Comparison of ENCODE assay signal across 20 cellular contexts in genomic region chr11:73968356-73968966, GRCh38. TPM values are rescaled to one million over a fixed set of nuclear protein-coding genes. Genes with fewer than 3 reads are reported as not detected.
DNase-seq lines count a peak whose midpoint lies in the region; ATAC-seq and TF ChIP-seq lines count a peak whose summit lies in the region.
"Had no signal": no experiment of that assay in that cellular context is flagged by ENCODE, and none has a peak within 500 bp of the region (broad histone marks: within the 10 kb centered on the region; RNA-seq: fewer than 3 reads in every experiment).

No MANE protein-coding gene starts in this region.

- no TSS peak for BruUV-seq in MCF 10A (replicated peaks; lab: Mats Ljungman, UMichigan)

- intact Hi-C loops in CD8-positive, alpha-beta T cell (cut with DNase I, micrococcal nuclease), result no loop called here
- intact Hi-C loops in MCF 10A (cut with micrococcal nuclease), result no loop called here

- no peak for ATAC-seq in CD8-positive, alpha-beta T cell
- peak in 1 of 2 donors; percentile 4 for ATAC-seq in naive thymus-derived CD8-positive, alpha-beta T cell
- ATAC-seq: activated CD4-positive, CD25-positive, alpha-beta regulatory T cell treated with anti-CD3 and anti-CD28 coated beads, Interleukin-2, amount 50 U/mL, for 24 hours; sciatic nerve had no signal

- H3K27ac ChIP-seq in CD8-positive, alpha-beta T cell (ENCODE audit: low read depth, low read length), result peak overlapping the region; percentile 59
- H3K27ac ChIP-seq: esophagus muscularis mucosa, Peyer's patch, transverse colon had no signal

- no peak overlapping the region for H3K4me3 Mint-ChIP-seq in T-helper 1 cell treated with Interleukin-12 subunit alpha and Interleukin-12 subunit beta and Interleukin-4 antibody, amounts not matched to agents 30 μg/mL and 1 μg/mL, for 36 hours
- H3K4me3 Mint-ChIP-seq in CD8-positive, alpha-beta T cell, result peak overlapping the region; percentile 46
- peak overlapping the region; percentile 13 for H3K4me3 Mint-ChIP-seq in activated naive CD8-positive, alpha-beta T cell
- H3K4me3 Mint-ChIP-seq in naive thymus-derived CD8-positive, alpha-beta T cell, result peak overlapping the region in 8 of 10 donors; percentile 30 to 85 (median 66)
- H3K4me3 Mint-ChIP-seq in MCF 10A (ENCODE audit: unreplicated experiment), result no peak overlapping the region
- H3K4me3 Mint-ChIP-seq: mesothelial cell of epicardium had no signal

- H3K36me3 ChIP-seq in CD8-positive, alpha-beta T cell (ENCODE audit: insufficient read depth, low read length), result no peaks in the 10 kb centered on the region
- H3K36me3 ChIP-seq: esophagus muscularis mucosa, Peyer's patch, transverse colon had no signal

- peaks cover 55% of the 10 kb centered on the region for H3K4me1 Mint-ChIP-seq in T-helper 1 cell treated with Interleukin-12 subunit alpha and Interleukin-12 subunit beta and Interleukin-4 antibody, amounts not matched to agents 30 μg/mL and 1 μg/mL, for 36 hours (ENCODE audit: low read depth)
- peaks cover 74% of the 10 kb centered on the region for H3K4me1 Mint-ChIP-seq in CD8-positive, alpha-beta T cell (ENCODE audit: low read depth)
- peaks cover 81% of the 10 kb centered on the region for H3K4me1 Mint-ChIP-seq in activated naive CD8-positive, alpha-beta T cell (ENCODE audit: low read depth)
- peaks cover 41 to 85% (median 76%) of the 10 kb centered on the region in 4 donors for H3K4me1 Mint-ChIP-seq in naive thymus-derived CD8-positive, alpha-beta T cell
- peaks cover 10% of the 10 kb centered on the region for H3K4me1 Mint-ChIP-seq in MCF 10A (ENCODE audit: insufficient read depth, unreplicated experiment)

- H3K9me3 ChIP-seq in CD8-positive, alpha-beta T cell (ENCODE audit: low read length), result no peaks in the 10 kb centered on the region
- H3K9me3 ChIP-seq: esophagus muscularis mucosa, Peyer's patch, transverse colon had no signal

- no peaks in the 10 kb centered on the region for H3K27me3 ChIP-seq in CD8-positive, alpha-beta T cell (ENCODE audit: insufficient read depth, low read length)
- H3K27me3 ChIP-seq: Peyer's patch, transverse colon had no signal

- H3K4me1 ChIP-seq in CD8-positive, alpha-beta T cell (ENCODE audit: insufficient read depth, low read length), result peaks cover 81% of the 10 kb centered on the region

- CTCF ChIA-PET in CD8-positive, alpha-beta T cell (lab: Charles Lee), result interaction anchor here (1.4 to 3.8 kb wide), 3 partner anchors 11 to 65 kb away, joined by 5 to 23 read pairs (median 19); no protein-coding TSS in a partner anchor
- CTCF ChIA-PET in MCF 10A (lab: Yijun Ruan, JAX), result no interaction called here

- peaks cover 8% of the 10 kb centered on the region for H3K36me3 Mint-ChIP-seq in T-helper 1 cell treated with Interleukin-12 subunit alpha and Interleukin-12 subunit beta and Interleukin-4 antibody, amounts not matched to agents 30 μg/mL and 1 μg/mL, for 36 hours (ENCODE audit: low read depth)
- peaks cover 1% of the 10 kb centered on the region for H3K36me3 Mint-ChIP-seq in CD8-positive, alpha-beta T cell
- H3K36me3 Mint-ChIP-seq in activated naive CD8-positive, alpha-beta T cell, result no peaks in the 10 kb centered on the region
- H3K36me3 Mint-ChIP-seq in naive thymus-derived CD8-positive, alpha-beta T cell, result no peaks in the 10 kb centered on the region
- H3K36me3 Mint-ChIP-seq in MCF 10A (ENCODE audit: insufficient read depth, unreplicated experiment), result no peaks in the 10 kb centered on the region
- H3K36me3 Mint-ChIP-seq: mesothelial cell of epicardium had no signal

- H3K27ac Mint-ChIP-seq in T-helper 1 cell treated with Interleukin-12 subunit alpha and Interleukin-12 subunit beta and Interleukin-4 antibody, amounts not matched to agents 30 μg/mL and 1 μg/mL, for 36 hours, result peak overlapping the region; percentile 72
- H3K27ac Mint-ChIP-seq in CD8-positive, alpha-beta T cell, result peak overlapping the region; percentile 99
- H3K27ac Mint-ChIP-seq in activated naive CD8-positive, alpha-beta T cell, result peak overlapping the region; percentile 87
- peak overlapping the region; percentile 94 to 100 (median 98) for H3K27ac Mint-ChIP-seq in naive thymus-derived CD8-positive, alpha-beta T cell
- no peak overlapping the region for H3K27ac Mint-ChIP-seq in MCF 10A (ENCODE audit: low read depth, unreplicated experiment)
- H3K27ac Mint-ChIP-seq: mesothelial cell of epicardium had no signal

- DNase-seq in T-helper 1 cell (no peak), NCI-H2171 treated with DMSO at 0.1 percent for 48 hours (lab: John Stamatoyannopoulos, UW) (no peak), MCF 10A (ENCODE audit: unreplicated experiment) (no peak), NCI-H2227 treated with DMSO at 0.1 percent for 48 hours (lab: John Stamatoyannopoulos, UW) (no peak)
- DNase-seq in CD8-positive, alpha-beta T cell, result no peak
- DNase-seq in naive thymus-derived CD8-positive, alpha-beta T cell, result no peak
- DNase-seq: head of caudate nucleus; kidney; NCI-H187; Peyer's patch; stimulated activated CD4-positive, alpha-beta T cell treated with anti-CD3 and anti-CD28 coated beads, Interleukin-4, amount 100 ng/mL, for 1 hour; transverse colon had no signal

- H3K9me3 Mint-ChIP-seq in T-helper 1 cell treated with Interleukin-12 subunit alpha and Interleukin-12 subunit beta and Interleukin-4 antibody, amounts not matched to agents 30 μg/mL and 1 μg/mL, for 36 hours, result no peaks in the 10 kb centered on the region
- no peaks in the 10 kb centered on the region for H3K9me3 Mint-ChIP-seq in CD8-positive, alpha-beta T cell
- H3K9me3 Mint-ChIP-seq in activated naive CD8-positive, alpha-beta T cell (ENCODE audit: low read depth), result no peaks in the 10 kb centered on the region
- H3K9me3 Mint-ChIP-seq in naive thymus-derived CD8-positive, alpha-beta T cell, result no peaks in the 10 kb centered on the region
- H3K9me3 Mint-ChIP-seq in MCF 10A (ENCODE audit: unreplicated experiment), result no peaks in the 10 kb centered on the region
- H3K9me3 Mint-ChIP-seq: mesothelial cell of epicardium had no signal

- TF ChIP-seq CTCF in CD8-positive, alpha-beta T cell (IDR thresholded peaks at IDR 0.05), result no peak
- TF ChIP-seq CTCF in MCF 10A (IDR thresholded peaks at IDR 0.05; ENCODE audit: unreplicated experiment), result no peak

- H3K4me3 ChIP-seq in CD8-positive, alpha-beta T cell (ENCODE audit: low read depth, low read length), result no peak overlapping the region
- H3K4me3 ChIP-seq: esophagus muscularis mucosa, Peyer's patch, transverse colon had no signal

- H3K27me3 Mint-ChIP-seq in T-helper 1 cell treated with Interleukin-12 subunit alpha and Interleukin-12 subunit beta and Interleukin-4 antibody, amounts not matched to agents 30 μg/mL and 1 μg/mL, for 36 hours (ENCODE audit: low read depth), result no peaks in the 10 kb centered on the region
- H3K27me3 Mint-ChIP-seq in CD8-positive, alpha-beta T cell (ENCODE audit: low read depth), result no peaks in the 10 kb centered on the region
- no peaks in the 10 kb centered on the region for H3K27me3 Mint-ChIP-seq in activated naive CD8-positive, alpha-beta T cell
- no peaks in the 10 kb centered on the region for H3K27me3 Mint-ChIP-seq in naive thymus-derived CD8-positive, alpha-beta T cell
- H3K27me3 Mint-ChIP-seq in MCF 10A (ENCODE audit: insufficient read depth, unreplicated experiment), result peaks cover 8% of the 10 kb centered on the region

- POLR2A ChIA-PET in CD8-positive, alpha-beta T cell (lab: Charles Lee), result interaction anchor here (0.9 to 22.1 kb wide), 7 partner anchors 10 to 64 kb away, joined by 3 to 428 read pairs (median 7); partner anchors contain the start of genes UCP2 and UCP3
- POLR2A ChIA-PET in naive thymus-derived CD8-positive, alpha-beta T cell (lab: Charles Lee), result interaction anchor here (1.1 to 24.6 kb wide), 6 partner anchors 11 to 67 kb away, joined by 3 to 1033 read pairs (median 266); partner anchors contain the start of genes UCP2 and UCP3
- POLR2A ChIA-PET in MCF 10A (lab: Yijun Ruan, JAX), result no interaction called here

RNA-seq across cellular contexts. Expression of gene UCP2, which starts 14.2 kb away (rescaled TPM):
- 100 to 1,000 TPM; 151 to 156 TPM for total RNA-seq in CD8-positive, alpha-beta T cell
- total RNA-seq in naive thymus-derived CD8-positive, alpha-beta T cell, result 100 to 1,000 TPM; 388 to 396 TPM
- 1,000 to 10,000 TPM in 2 of 3 donors, 100 to 1,000 TPM in 1; 998 to 1,325 (median 1,191) TPM for polyA plus RNA-seq in naive thymus-derived CD8-positive, alpha-beta T cell
- not detected in 2 replicates for total RNA-seq in MCF 10A (2022)

RNA-seq across cellular contexts. Expression of gene DNAJB13, which starts 17.6 kb away (rescaled TPM):
- not detected for total RNA-seq in CD8-positive, alpha-beta T cell
- under 1 TPM; 0.22 to 0.60 TPM for total RNA-seq in naive thymus-derived CD8-positive, alpha-beta T cell
- under 1 TPM; 0.16 to 0.51 (median 0.46) TPM for polyA plus RNA-seq in naive thymus-derived CD8-positive, alpha-beta T cell
- 0.29 and 0.30 TPM in 2 replicates for total RNA-seq in MCF 10A (2022)
- total RNA-seq: esophagus muscularis mucosa, M059J, omental fat pad, transverse colon had no signal

RNA-seq across cellular contexts. Expression of gene UCP3, which starts 40.4 kb away (rescaled TPM):
- total RNA-seq in CD8-positive, alpha-beta T cell, result 1 to 10 TPM; 1.7 to 2.2 TPM
- total RNA-seq in naive thymus-derived CD8-positive, alpha-beta T cell, result 1 to 10 TPM; 6.8 to 7.5 TPM
- under 1 TPM in 2 of 3 donors, not detected in 1; 0.50 to 0.76 TPM for polyA plus RNA-seq in naive thymus-derived CD8-positive, alpha-beta T cell
- 1.5 and 2.5 TPM in 2 replicates for total RNA-seq in MCF 10A (2022)

Comparison
In these comparisons a context has a peak if more than half of its experiments do, and no peak if none do; other contexts are left out.
1. H3K4me3 Mint-ChIP-seq: peak in CD8-positive, alpha-beta T cell (single experiment), activated naive CD8-positive, alpha-beta T cell (single experiment) and naive thymus-derived CD8-positive, alpha-beta T cell (8 of 10); none in T-helper 1 cell treated with Interleukin-12 subunit alpha and Interleukin-12 subunit beta and Interleukin-4 antibody, amounts not matched to agents 30 μg/mL and 1 μg/mL, for 36 hours (single experiment) and MCF 10A (single experiment).
2. RNA of gene UCP2, which starts 14.2 kb away (total RNA-seq): 388 to 396 TPM in naive thymus-derived CD8-positive, alpha-beta T cell and 151 to 156 TPM in CD8-positive, alpha-beta T cell; not detected in MCF 10A; every median in the first group is over 100 times any median in the second.